8 cellular contexts compared by ENCODE assay signal in the genomic region with DNA sequence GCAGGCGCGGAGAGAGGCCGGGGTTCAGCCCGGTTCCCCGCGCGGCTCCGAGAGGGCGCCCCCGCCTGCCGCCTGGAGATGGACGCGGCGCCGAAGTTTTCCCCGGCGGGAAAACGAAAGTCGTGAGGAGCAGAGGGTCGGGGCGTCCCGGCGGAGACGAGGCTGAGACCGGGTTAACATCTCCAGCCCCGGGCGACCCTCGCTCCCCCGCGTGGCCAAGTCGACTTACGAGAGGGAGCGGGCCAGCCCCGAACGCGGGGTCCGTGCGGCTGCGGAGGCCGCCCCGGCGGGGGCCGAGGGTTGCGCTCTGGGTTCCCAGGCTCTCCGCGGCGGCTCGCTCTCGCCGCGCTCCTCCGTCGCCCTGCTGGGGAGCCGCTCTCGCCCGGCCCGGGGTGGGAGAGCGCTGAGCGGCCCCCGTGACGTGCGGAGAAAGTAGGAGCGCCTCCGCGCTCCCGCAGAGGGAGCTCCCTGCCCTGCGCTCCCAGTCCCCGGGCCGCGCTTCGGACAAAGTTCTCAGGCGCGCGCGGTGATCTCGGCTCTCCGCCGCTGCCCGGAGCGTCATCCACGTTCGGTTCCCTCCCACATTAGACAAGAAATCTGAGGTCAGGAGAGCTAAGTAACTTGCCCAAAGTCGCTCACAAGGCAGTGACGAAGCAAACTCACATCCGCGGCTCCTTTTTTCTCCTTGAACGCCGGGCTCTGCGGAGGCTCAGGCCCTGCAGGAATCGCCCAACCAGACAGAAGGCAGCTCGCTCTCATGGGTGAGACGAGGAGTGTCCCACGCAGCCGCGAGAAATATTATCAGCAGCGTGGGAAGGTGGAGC. TPM values are rescaled to one million over a fixed set of nuclear protein-coding genes. Genes with fewer than 3 reads are reported as not detected.
DNase-seq lines count a peak whose midpoint lies in the region; ATAC-seq, FAIRE-seq and TF ChIP-seq lines count a peak whose summit lies in the region.

No MANE protein-coding gene starts in this region.

- TF ChIP-seq CTCF in AG10803 (conservative IDR thresholded peaks at IDR 0.05; ENCODE audit: low read length) = no peak; the same call in 1 of the 2 replicates
- peak; percentile 13 for TF ChIP-seq CTCF in cardiac muscle cell (IDR thresholded peaks at IDR 0.05; ENCODE audit: low read depth, low read length)
- peak; percentile 24 for TF ChIP-seq CTCF in osteocyte (IDR thresholded peaks at IDR 0.05)

- H3K27ac Mint-ChIP-seq in activated naive CD8-positive, alpha-beta T cell treated with anti-CD3 and anti-CD28 coated beads, Interleukin-2, amount 10 ng/mL, durations not matched to agents 7 days and 5 days = peak overlapping the region; percentile 86
- peak overlapping the region; percentile 96 for H3K27ac Mint-ChIP-seq in osteocyte (ENCODE audit: unreplicated experiment)

- no peaks in the 10 kb centered on the region; the same call in 1 of the 2 replicates for H3K4me1 ChIP-seq in SJCRH30
- no peaks in the 10 kb centered on the region for H3K4me1 ChIP-seq in cardiac muscle cell (ENCODE audit: low read depth)

- H3K36me3 ChIP-seq in SJCRH30 (no peaks in the 10 kb centered on the region), cardiac muscle cell (no peaks in the 10 kb centered on the region)

- no peaks in the 10 kb centered on the region for H3K9me3 Mint-ChIP-seq in activated naive CD8-positive, alpha-beta T cell treated with anti-CD3 and anti-CD28 coated beads, Interleukin-2, amount 10 ng/mL, durations not matched to agents 7 days and 5 days
- H3K9me3 Mint-ChIP-seq in osteocyte (ENCODE audit: unreplicated experiment) = no peaks in the 10 kb centered on the region

- H3K4me3 Mint-ChIP-seq in activated naive CD8-positive, alpha-beta T cell treated with anti-CD3 and anti-CD28 coated beads, Interleukin-2, amount 10 ng/mL, durations not matched to agents 7 days and 5 days = peak overlapping the region; percentile 88
- H3K4me3 Mint-ChIP-seq in osteocyte (ENCODE audit: unreplicated experiment) = peak overlapping the region; percentile 90

- peaks cover 61% of the 10 kb centered on the region for H3K4me1 Mint-ChIP-seq in activated naive CD8-positive, alpha-beta T cell treated with anti-CD3 and anti-CD28 coated beads, Interleukin-2, amount 10 ng/mL, durations not matched to agents 7 days and 5 days
- H3K4me1 Mint-ChIP-seq in osteocyte (ENCODE audit: unreplicated experiment) = peaks cover 60% of the 10 kb centered on the region

- peak; percentile 34 for ATAC-seq in GM21723 (IDR thresholded peaks at IDR 0.05; ENCODE audit: unreplicated experiment)
- peak; percentile 42 for ATAC-seq in activated naive CD8-positive, alpha-beta T cell treated with anti-CD3 and anti-CD28 coated beads, Interleukin-2, amount 10 ng/mL, durations not matched to agents 7 days and 5 days (ENCODE audit: low read depth)

- H3K4me3 ChIP-seq in AG10803 (ENCODE audit: low read length) (peak overlapping the region; percentile 68), SJCRH30 (peak overlapping the region; percentile 63), cardiac muscle cell (peak overlapping the region; percentile 48)

- no peaks in the 10 kb centered on the region for H3K36me3 Mint-ChIP-seq in activated naive CD8-positive, alpha-beta T cell treated with anti-CD3 and anti-CD28 coated beads, Interleukin-2, amount 10 ng/mL, durations not matched to agents 7 days and 5 days
- no peaks in the 10 kb centered on the region for H3K36me3 Mint-ChIP-seq in osteocyte (ENCODE audit: unreplicated experiment)

- peak; percentile 84 for DNase-seq in AG10803 (ENCODE audit: low read depth)
- DNase-seq in SJCRH30 = peak; percentile 41 to 50
- DNase-seq in activated naive CD8-positive, alpha-beta T cell treated with anti-CD3 and anti-CD28 coated beads, Interleukin-2, amount 10 ng/mL, durations not matched to agents 7 days and 5 days = peak; percentile 75
- DNase-seq in cardiac muscle cell (ENCODE audit: low read depth in 1 of 2, low spot score in 1 of 2) = peak; percentile 74 to 88
- peak; percentile 89 for DNase-seq in osteocyte (ENCODE audit: extremely low spot score, unreplicated experiment)
- peak; percentile 70 for DNase-seq in urothelium cell line (ENCODE audit: low spot score)
- no peak for DNase-seq in NCI-H2081 treated with DMSO at 0.1 percent for 48 hours (lab: John Stamatoyannopoulos, UW)

- no peak for FAIRE-seq in urothelium cell line (lab: Jason Lieb, UNC)

- POLR2A ChIA-PET in activated naive CD8-positive, alpha-beta T cell treated with anti-CD3 and anti-CD28 coated beads, Interleukin-2, amount 10 ng/mL, durations not matched to agents 7 days and 5 days (lab: Charles Lee) = interaction anchor here (0.8 to 3.4 kb wide), 7 partner anchors 9 to 283 kb away, joined by 3 to 31 read pairs (median 5); a partner anchor contains a TSS

- H3K27me3 ChIP-seq in SJCRH30 (no peaks in the 10 kb centered on the region), cardiac muscle cell (peaks cover 82% of the 10 kb centered on the region)

- H3K27ac ChIP-seq in SJCRH30 (no peak overlapping the region), cardiac muscle cell (no peak overlapping the region)

- H3K27me3 Mint-ChIP-seq in activated naive CD8-positive, alpha-beta T cell treated with anti-CD3 and anti-CD28 coated beads, Interleukin-2, amount 10 ng/mL, durations not matched to agents 7 days and 5 days = no peaks in the 10 kb centered on the region
- no peaks in the 10 kb centered on the region for H3K27me3 Mint-ChIP-seq in osteocyte (ENCODE audit: unreplicated experiment)

- H3K9me3 ChIP-seq in SJCRH30 (replicated peaks) (no peaks in the 10 kb centered on the region), cardiac muscle cell (ENCODE audit: low read depth) (no peaks in the 10 kb centered on the region)

RNA-seq across cellular contexts. Expression of a gene that starts 1.1 kb away (rescaled TPM):
- 0.02 and 0.05 TPM in 2 replicates for total RNA-seq in SJCRH30 (2014; rRNA removed; shearing (Covaris generic))
- total RNA-seq in activated naive CD8-positive, alpha-beta T cell treated with anti-CD3 and anti-CD28 coated beads, Interleukin-2, amount 10 ng/mL, durations not matched to agents 7 days and 5 days = 1 to 10 TPM; 5.3 to 6.0 TPM
- total RNA-seq in cardiac muscle cell (0.07 and 0.18 TPM in 2 replicates), osteocyte (1.9 and 2.1 TPM in 2 replicates)
- 0.23 TPM in 1 of 2 replicates, not detected in the other for polyA plus RNA-seq in cardiac muscle cell
